Comparison of ENCODE assay signal across 9 cellular contexts in genomic region chr1:37932759-37933158, GRCh38. TPM values are rescaled to one million over a fixed set of nuclear protein-coding genes. Genes with fewer than 3 reads are reported as not detected.
DNase-seq lines count a peak whose midpoint lies in the region; ATAC-seq and TF ChIP-seq lines count a peak whose summit lies in the region.
"Had no signal": no experiment of that assay in that cellular context is flagged by ENCODE, and none has a peak within 500 bp of the region (broad histone marks: within the 10 kb centered on the region; RNA-seq: fewer than 3 reads in every experiment).

No MANE protein-coding gene starts in this region.

- no peaks in the 10 kb centered on the region for H3K9me3 ChIP-seq in PC-3 (ENCODE audit: low read length)
- H3K9me3 ChIP-seq in A673 (ENCODE audit: low read depth, low read length, poor library complexity, severe bottlenecking): no peaks in the 10 kb centered on the region

- no peak for DNase-seq in T-helper 1 cell
- DNase-seq in PC-3: peak; percentile 91
- no peak for DNase-seq in effector memory CD8-positive, alpha-beta T cell
- DNase-seq in renal cortical epithelial cell (ENCODE audit: low read depth): peak; percentile 75
- DNase-seq in KG1 (lab: John Stamatoyannopoulos, UW): no peak
- DNase-seq in A673 (ENCODE audit: low spot score): no peak
- DNase-seq: activated CD4-positive, CD25-positive, alpha-beta regulatory T cell had no signal

- H3K27ac Mint-ChIP-seq in T-helper 1 cell treated with Interleukin-12 subunit alpha and Interleukin-12 subunit beta and Interleukin-4 antibody, amounts not matched to agents 30 μg/mL and 1 μg/mL, for 36 hours: no peak overlapping the region
- no peak overlapping the region for H3K27ac Mint-ChIP-seq in effector memory CD8-positive, alpha-beta T cell

- CTCF ChIA-PET in PC-3 (lab: Charles Lee): no interaction called here
- CTCF ChIA-PET in A673 (lab: Charles Lee): no interaction called here

- peak overlapping the region; percentile 98 for H3K4me2 ChIP-seq in PC-3 (ENCODE audit: low read length)

- no peaks in the 10 kb centered on the region for H3K27me3 Mint-ChIP-seq in T-helper 1 cell treated with Interleukin-12 subunit alpha and Interleukin-12 subunit beta and Interleukin-4 antibody, amounts not matched to agents 30 μg/mL and 1 μg/mL, for 36 hours (ENCODE audit: low read depth)
- no peaks in the 10 kb centered on the region for H3K27me3 Mint-ChIP-seq in effector memory CD8-positive, alpha-beta T cell

- no peaks in the 10 kb centered on the region for H3F3A ChIP-seq in PC-3 (ENCODE audit: low read length, unreplicated experiment)

- peaks cover 22% of the 10 kb centered on the region for H3K4me1 Mint-ChIP-seq in T-helper 1 cell treated with Interleukin-12 subunit alpha and Interleukin-12 subunit beta and Interleukin-4 antibody, amounts not matched to agents 30 μg/mL and 1 μg/mL, for 36 hours (ENCODE audit: low read depth)
- H3K4me1 Mint-ChIP-seq in effector memory CD8-positive, alpha-beta T cell (ENCODE audit: low read depth in 2 of 2): peaks cover 21 to 22% of the 10 kb centered on the region in 2 donors

- H3K4me3 ChIP-seq in PC-3 (ENCODE audit: low read length) (peak overlapping the region; percentile 84), A673 (ENCODE audit: low read depth, low read length, poor library complexity, severe bottlenecking) (no peak overlapping the region)

- H3K79me2 ChIP-seq in PC-3 (ENCODE audit: low read length): peaks cover 34% of the 10 kb centered on the region

- H4K20me1 ChIP-seq in PC-3 (ENCODE audit: low read length): no peaks in the 10 kb centered on the region

- no peaks in the 10 kb centered on the region for H3K9me2 ChIP-seq in PC-3 (replicated peaks; ENCODE audit: low read length)

- peak overlapping the region; percentile 38 for H3K9ac ChIP-seq in PC-3 (ENCODE audit: low read length)

- H2AFZ ChIP-seq in PC-3 (ENCODE audit: low read length): peak overlapping the region; percentile 95

- H3K36me3 ChIP-seq in PC-3 (ENCODE audit: low read depth, low read length) (no peaks in the 10 kb centered on the region), A673 (ENCODE audit: insufficient read depth, low read length, poor library complexity, severe bottlenecking) (no peaks in the 10 kb centered on the region)

- H3K9me3 Mint-ChIP-seq in T-helper 1 cell treated with Interleukin-12 subunit alpha and Interleukin-12 subunit beta and Interleukin-4 antibody, amounts not matched to agents 30 μg/mL and 1 μg/mL, for 36 hours: no peaks in the 10 kb centered on the region
- no peaks in the 10 kb centered on the region for H3K9me3 Mint-ChIP-seq in effector memory CD8-positive, alpha-beta T cell

- H3K36me3 Mint-ChIP-seq in T-helper 1 cell treated with Interleukin-12 subunit alpha and Interleukin-12 subunit beta and Interleukin-4 antibody, amounts not matched to agents 30 μg/mL and 1 μg/mL, for 36 hours (ENCODE audit: low read depth): peaks cover 15% of the 10 kb centered on the region
- H3K36me3 Mint-ChIP-seq in effector memory CD8-positive, alpha-beta T cell (ENCODE audit: insufficient read depth): peaks cover 15% of the 10 kb centered on the region

- no peak for TF ChIP-seq CTCF in PC-3 (conservative IDR thresholded peaks at IDR 0.05; ENCODE audit: low read depth, low read length)
- no peak for TF ChIP-seq CTCF in A673 (conservative IDR thresholded peaks at IDR 0.05; ENCODE audit: low read depth, low read length)

- BruUV-seq in PC-3 (replicated peaks; lab: Mats Ljungman, UMichigan) (no TSS peak), A673 (replicated peaks; lab: Mats Ljungman, UMichigan) (no TSS peak)

- peaks cover 21% of the 10 kb centered on the region for H3K4me1 ChIP-seq in PC-3 (ENCODE audit: insufficient read depth, low read length)
- H3K4me1 ChIP-seq in A673 (ENCODE audit: insufficient read depth, low read length, poor library complexity, severe bottlenecking): peaks cover 7% of the 10 kb centered on the region

- POLR2A ChIA-PET in PC-3 (lab: Charles Lee; ENCODE audit: unreplicated experiment) (no interaction called here), A673 (lab: Charles Lee; ENCODE audit: low non-redundant PET) (no interaction called here)

- H3K27ac ChIP-seq in PC-3 (ENCODE audit: low read length) (peak overlapping the region; percentile 55), A673 (ENCODE audit: low read depth, low read length, poor library complexity, severe bottlenecking) (no peak overlapping the region)

- H3K27me3 ChIP-seq in PC-3 (ENCODE audit: low read length) (no peaks in the 10 kb centered on the region), A673 (replicated peaks; ENCODE audit: insufficient read depth, low read depth, low read length, poor library complexity) (no peaks in the 10 kb centered on the region)

- peak overlapping the region; percentile 31 for H3K4me3 Mint-ChIP-seq in T-helper 1 cell treated with Interleukin-12 subunit alpha and Interleukin-12 subunit beta and Interleukin-4 antibody, amounts not matched to agents 30 μg/mL and 1 μg/mL, for 36 hours
- H3K4me3 Mint-ChIP-seq in effector memory CD8-positive, alpha-beta T cell: peak overlapping the region; percentile 90 to 93

- ATAC-seq in PC-3: peak; percentile 53
- no peak for ATAC-seq in effector memory CD8-positive, alpha-beta T cell (replicated peaks)
- no peak for ATAC-seq in GM21526 (IDR thresholded peaks at IDR 0.05; ENCODE audit: low FRiP score, unreplicated experiment)

- intact Hi-C loops in PC-3 (cut with micrococcal nuclease): no loop called here
- intact Hi-C loops in A673 (cut with micrococcal nuclease; ENCODE audit: unreplicated experiment): no loop called here

RNA-seq across cellular contexts. Expression of gene INPP5B, which starts 14.1 kb away (rescaled TPM):
- total RNA-seq in PC-3 (2014; rRNA removed) (10.5 and 12.1 TPM in 2 replicates), renal cortical epithelial cell (20.0 and 28.9 TPM in 2 replicates), A673 (2021) (15.6 and 23.9 TPM in 2 replicates)

RNA-seq across cellular contexts. Expression of gene SF3A3, which starts 57.1 kb away (rescaled TPM):
- total RNA-seq in PC-3 (2014; rRNA removed): 103 and 142 TPM in 2 replicates
- total RNA-seq in renal cortical epithelial cell: 82.5 and 98.4 TPM in 2 replicates
- 184 and 194 TPM in 2 replicates for total RNA-seq in A673 (2021)

Comparison
In these comparisons a context has a peak if more than half of its experiments do, and no peak if none do; other contexts are left out.
1. DNase-seq: peak in PC-3 (single experiment) and renal cortical epithelial cell (single experiment); none in T-helper 1 cell (0 of 5), effector memory CD8-positive, alpha-beta T cell (0 of 3), KG1 (single experiment) and A673 (single experiment).